1 cellular context compared by ENCODE assay signal in the genomic region with DNA sequence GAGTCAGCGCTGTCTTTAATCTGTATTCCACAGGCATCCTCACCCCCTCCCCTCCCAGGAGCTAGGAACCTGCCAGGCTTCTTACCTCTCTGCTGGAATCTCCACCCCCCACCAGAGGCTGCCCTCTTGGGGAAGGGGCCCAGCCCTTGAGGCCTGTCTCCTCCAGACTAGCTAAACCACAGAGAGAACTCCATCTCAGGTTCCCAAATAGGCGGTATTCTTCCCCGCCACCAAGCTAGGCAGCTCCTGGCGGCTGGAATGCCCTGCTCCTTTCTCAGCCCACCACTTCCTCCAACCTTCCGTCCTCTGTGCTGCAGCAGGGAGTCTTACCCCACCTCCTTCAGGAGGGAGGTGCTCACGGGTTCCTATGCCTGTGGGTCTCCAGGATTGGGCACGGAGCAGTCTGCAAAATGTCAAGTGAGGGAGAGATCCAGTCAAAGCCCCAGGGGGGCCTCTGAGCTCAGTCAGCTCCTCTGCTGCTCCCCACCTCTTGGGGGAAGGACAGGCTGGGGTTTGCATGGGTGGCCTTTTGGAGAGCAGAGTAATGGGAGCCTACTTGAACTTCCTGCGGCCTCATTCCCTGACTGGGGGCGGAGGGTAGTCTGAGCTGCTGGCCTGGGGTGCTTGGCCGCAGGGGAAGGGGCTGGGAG.
TF ChIP-seq lines count a peak whose summit lies in the region.

No MANE protein-coding gene starts in this region.

TF ChIP-seq in HepG2, 621 proteins besides CTCF, POLR2A, EP300 and RAD21:
- TF ChIP-seq CREM (IDR thresholded peaks at IDR 0.05) (no peak), CREM (CRISPR knock-in tag; IDR thresholded peaks at IDR 0.05) (no peak)
- TF ChIP-seq, protein P1, sequence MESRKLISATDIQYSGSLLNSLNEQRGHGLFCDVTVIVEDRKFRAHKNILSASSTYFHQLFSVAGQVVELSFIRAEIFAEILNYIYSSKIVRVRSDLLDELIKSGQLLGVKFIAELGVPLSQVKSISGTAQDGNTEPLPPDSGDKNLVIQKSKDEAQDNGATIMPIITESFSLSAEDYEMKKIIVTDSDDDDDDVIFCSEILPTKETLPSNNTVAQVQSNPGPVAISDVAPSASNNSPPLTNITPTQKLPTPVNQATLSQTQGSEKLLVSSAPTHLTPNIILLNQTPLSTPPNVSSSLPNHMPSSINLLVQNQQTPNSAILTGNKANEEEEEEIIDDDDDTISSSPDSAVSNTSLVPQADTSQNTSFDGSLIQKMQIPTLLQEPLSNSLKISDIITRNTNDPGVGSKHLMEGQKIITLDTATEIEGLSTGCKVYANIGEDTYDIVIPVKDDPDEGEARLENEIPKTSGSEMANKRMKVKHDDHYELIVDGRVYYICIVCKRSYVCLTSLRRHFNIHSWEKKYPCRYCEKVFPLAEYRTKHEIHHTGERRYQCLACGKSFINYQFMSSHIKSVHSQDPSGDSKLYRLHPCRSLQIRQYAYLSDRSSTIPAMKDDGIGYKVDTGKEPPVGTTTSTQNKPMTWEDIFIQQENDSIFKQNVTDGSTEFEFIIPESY (CRISPR knock-in tag; IDR thresholded peaks at IDR 0.05) = peak; percentile 96
